In genomic region chr7:100180084-100180483, GRCh38 we compare ENCODE assay signal across 8 cellular contexts. TPM values are rescaled to one million over a fixed set of nuclear protein-coding genes. Genes with fewer than 3 reads are reported as not detected.
DNase-seq lines count a peak whose midpoint lies in the region; ATAC-seq and TF ChIP-seq lines count a peak whose summit lies in the region.
"Not testable (repeated sequence)": the region's sequence is repeated elsewhere in the genome, so short reads cannot be mapped to it uniquely, and the experiment has no call there.
"Had no signal": no experiment of that assay in that cellular context is flagged by ENCODE, and none has a peak within 500 bp of the region (broad histone marks: within the 10 kb centered on the region; RNA-seq: fewer than 3 reads in every experiment).

No MANE protein-coding gene starts in this region.

- not testable (repeated sequence) for H4K20me1 ChIP-seq in DND-41 (ENCODE audit: insufficient read depth, low read length); OCI-LY7 (ENCODE audit: insufficient read depth, low read length)

- H3K27me3 ChIP-seq in DND-41 (ENCODE audit: insufficient read depth, low read length, poor library complexity); naive thymus-derived CD4-positive, alpha-beta T cell (ENCODE audit: control insufficient read depth in 2 of 2, insufficient read depth in 2 of 2, low read length in 2 of 2): not testable (repeated sequence)

- not testable (repeated sequence) for H3K27me3 Mint-ChIP-seq in activated CD4-positive, alpha-beta T cell treated with anti-CD3 and anti-CD28 coated beads, Interleukin-2, amount 10 ng/mL, durations not matched to agents 24 days and 14 days; activated T-cell treated with anti-CD3 and anti-CD28 coated beads, Interleukin-2, amount 50 U/mL, for 72 hours (ENCODE audit: low read depth); activated naive CD8-positive, alpha-beta T cell; naive thymus-derived CD4-positive, alpha-beta T cell; stimulated activated naive CD8-positive, alpha-beta T cell treated with anti-CD3 and anti-CD28 coated beads, Interleukin-15, amount 100 ng/mL, for 72 hours

- not testable (repeated sequence) for ATAC-seq in DND-41 (ENCODE audit: insufficient read depth, low read depth); activated T-cell treated with anti-CD3 and anti-CD28 coated beads, Interleukin-2, amount 50 U/mL, for 72 hours (replicated peaks in 1 of 2); naive thymus-derived CD4-positive, alpha-beta T cell; stimulated activated naive CD8-positive, alpha-beta T cell treated with anti-CD3 and anti-CD28 coated beads, Interleukin-15, amount 100 ng/mL, for 72 hours

- peak overlapping the region; percentile 84 for H3K27ac Mint-ChIP-seq in activated CD4-positive, alpha-beta T cell treated with anti-CD3 and anti-CD28 coated beads, Interleukin-2, amount 10 ng/mL, durations not matched to agents 24 days and 14 days
- H3K27ac Mint-ChIP-seq in activated T-cell treated with anti-CD3 and anti-CD28 coated beads, Interleukin-2, amount 50 U/mL, for 72 hours: not testable (repeated sequence)
- H3K27ac Mint-ChIP-seq in activated naive CD8-positive, alpha-beta T cell: peak overlapping the region; percentile 58
- H3K27ac Mint-ChIP-seq in naive thymus-derived CD4-positive, alpha-beta T cell: peak overlapping the region in 7 of 9 donors; percentile 56 to 94 (median 88)
- peak overlapping the region in 1 of 2 donors; percentile 84 for H3K27ac Mint-ChIP-seq in stimulated activated naive CD8-positive, alpha-beta T cell treated with anti-CD3 and anti-CD28 coated beads, Interleukin-15, amount 100 ng/mL, for 72 hours

- H3K36me3 ChIP-seq in DND-41 (ENCODE audit: insufficient read depth, low read length); OCI-LY7 (ENCODE audit: insufficient read depth, low read length); naive thymus-derived CD4-positive, alpha-beta T cell (ENCODE audit: control insufficient read depth in 2 of 3, insufficient read depth in 3 of 3, low read length in 3 of 3): not testable (repeated sequence)

- peak overlapping the region; percentile 75 for H3K4me3 Mint-ChIP-seq in activated CD4-positive, alpha-beta T cell treated with anti-CD3 and anti-CD28 coated beads, Interleukin-2, amount 10 ng/mL, durations not matched to agents 24 days and 14 days
- H3K4me3 Mint-ChIP-seq in activated T-cell treated with anti-CD3 and anti-CD28 coated beads, Interleukin-2, amount 50 U/mL, for 72 hours: peak overlapping the region; percentile 81 to 91
- peak overlapping the region; percentile 52 for H3K4me3 Mint-ChIP-seq in activated naive CD8-positive, alpha-beta T cell
- H3K4me3 Mint-ChIP-seq in naive thymus-derived CD4-positive, alpha-beta T cell: peak overlapping the region in 6 of 10 donors; percentile 17 to 86 (median 57)
- H3K4me3 Mint-ChIP-seq in stimulated activated naive CD8-positive, alpha-beta T cell treated with anti-CD3 and anti-CD28 coated beads, Interleukin-15, amount 100 ng/mL, for 72 hours: peak overlapping the region; percentile 71 to 88

- H3K4me2 ChIP-seq in DND-41 (ENCODE audit: insufficient read depth, low read length): peak overlapping the region; percentile 35
- H3K4me2 ChIP-seq in OCI-LY7 (ENCODE audit: low read length): peak overlapping the region; percentile 53

- BruUV-seq in OCI-LY7 (replicated peaks; lab: Mats Ljungman, UMichigan): not testable (repeated sequence)

- H3K4me1 Mint-ChIP-seq in activated CD4-positive, alpha-beta T cell treated with anti-CD3 and anti-CD28 coated beads, Interleukin-2, amount 10 ng/mL, durations not matched to agents 24 days and 14 days: peaks cover 34% of the 10 kb centered on the region
- H3K4me1 Mint-ChIP-seq in activated T-cell treated with anti-CD3 and anti-CD28 coated beads, Interleukin-2, amount 50 U/mL, for 72 hours (ENCODE audit: low read depth): peaks cover 70% of the 10 kb centered on the region
- peaks cover 49% of the 10 kb centered on the region for H3K4me1 Mint-ChIP-seq in activated naive CD8-positive, alpha-beta T cell (ENCODE audit: low read depth)
- H3K4me1 Mint-ChIP-seq in naive thymus-derived CD4-positive, alpha-beta T cell: peaks cover 29 to 67% (median 55%) of the 10 kb centered on the region in 7 donors
- peaks cover 65% of the 10 kb centered on the region for H3K4me1 Mint-ChIP-seq in stimulated activated naive CD8-positive, alpha-beta T cell treated with anti-CD3 and anti-CD28 coated beads, Interleukin-15, amount 100 ng/mL, for 72 hours

- peak overlapping the region; percentile 58 for H3K27ac ChIP-seq in DND-41 (ENCODE audit: low read length)
- peak overlapping the region; percentile 79 for H3K27ac ChIP-seq in OCI-LY7 (ENCODE audit: low read depth, low read length, poor library complexity, severe bottlenecking)
- H3K27ac ChIP-seq in naive thymus-derived CD4-positive, alpha-beta T cell (ENCODE audit: low read depth, low read length): not testable (repeated sequence)

- not testable (repeated sequence) for DNase-seq in DND-41; OCI-LY7 (ENCODE audit: low spot score); activated CD4-positive, alpha-beta T cell treated with anti-CD3 and anti-CD28 coated beads, Interleukin-2, amount 10 ng/mL, durations not matched to agents 24 days and 14 days; activated T-cell treated with anti-CD3 and anti-CD28 coated beads, Interleukin-2, amount 50 U/mL, for 72 hours; naive thymus-derived CD4-positive, alpha-beta T cell; stimulated activated naive CD8-positive, alpha-beta T cell treated with anti-CD3 and anti-CD28 coated beads, Interleukin-15, amount 100 ng/mL, for 72 hours

- H3K9ac ChIP-seq in DND-41 (ENCODE audit: low read depth, low read length): peak overlapping the region; percentile 0; the same call in 1 of the 2 replicates

- H3K9me3 Mint-ChIP-seq in activated CD4-positive, alpha-beta T cell treated with anti-CD3 and anti-CD28 coated beads, Interleukin-2, amount 10 ng/mL, durations not matched to agents 24 days and 14 days; activated T-cell treated with anti-CD3 and anti-CD28 coated beads, Interleukin-2, amount 50 U/mL, for 72 hours; activated naive CD8-positive, alpha-beta T cell (ENCODE audit: low read depth); stimulated activated naive CD8-positive, alpha-beta T cell treated with anti-CD3 and anti-CD28 coated beads, Interleukin-15, amount 100 ng/mL, for 72 hours: not testable (repeated sequence)
- peaks cover 0 to 11% (median 2%) of the 10 kb centered on the region in 11 donors for H3K9me3 Mint-ChIP-seq in naive thymus-derived CD4-positive, alpha-beta T cell

- not testable (repeated sequence) for H3K79me2 ChIP-seq in DND-41 (ENCODE audit: insufficient read depth, low read length); OCI-LY7 (ENCODE audit: insufficient read depth, low read depth, low read length)

- H3K4me3 ChIP-seq in DND-41 (ENCODE audit: low read depth in 1 of 2, low read length in 2 of 2) (peak overlapping the region in 1 of 2 experiments; percentile 11; a peak in 1 of 4 replicates), OCI-LY7 (ENCODE audit: low read depth, low read length, poor library complexity, severe bottlenecking) (peak overlapping the region; percentile 27)
- H3K4me3 ChIP-seq in naive thymus-derived CD4-positive, alpha-beta T cell (ENCODE audit: low read length): not testable (repeated sequence)

- H2AFZ ChIP-seq in DND-41 (ENCODE audit: low read depth, low read length): peak overlapping the region; percentile 19
- H2AFZ ChIP-seq in OCI-LY7 (ENCODE audit: low read length): peak overlapping the region; percentile 24; the same call in 1 of the 2 replicates

- POLR2A ChIA-PET in OCI-LY7 (lab: Charles Lee): interaction anchor here (0.7 to 1.4 kb wide), 3 partner anchors 38 to 232 kb away, joined by 3 to 7 read pairs (median 6); no protein-coding TSS in a partner anchor
- POLR2A ChIA-PET in naive thymus-derived CD4-positive, alpha-beta T cell (lab: Charles Lee): interaction anchor here (0.6 to 20.9 kb wide), 5 partner anchors 9 to 199 kb away, joined by 4 to 383 read pairs (median 32); partner anchors contain the start of genes GAL3ST4, LAMTOR4 and TRAPPC14

- H3K4me1 ChIP-seq in DND-41 (ENCODE audit: insufficient read depth, low read length) (peaks cover 50% of the 10 kb centered on the region), OCI-LY7 (ENCODE audit: insufficient read depth, low read length, poor library complexity, severe bottlenecking) (peaks cover 78% of the 10 kb centered on the region)
- H3K4me1 ChIP-seq in naive thymus-derived CD4-positive, alpha-beta T cell (ENCODE audit: control insufficient read depth in 2 of 2, insufficient read depth in 2 of 2, low read length in 2 of 2): peaks cover 7 to 31% of the 10 kb centered on the region in 2 donors

- H3K9me3 ChIP-seq in DND-41 (ENCODE audit: insufficient read depth, low read length, severe bottlenecking); OCI-LY7 (ENCODE audit: low read length); naive thymus-derived CD4-positive, alpha-beta T cell (ENCODE audit: control insufficient read depth in 2 of 3, low read length in 3 of 3): not testable (repeated sequence)

- not testable (repeated sequence) for H3K9me2 ChIP-seq in OCI-LY7 (ENCODE audit: insufficient read depth, low read length)

- H3K36me3 Mint-ChIP-seq in activated CD4-positive, alpha-beta T cell treated with anti-CD3 and anti-CD28 coated beads, Interleukin-2, amount 10 ng/mL, durations not matched to agents 24 days and 14 days (ENCODE audit: low read depth); activated naive CD8-positive, alpha-beta T cell; naive thymus-derived CD4-positive, alpha-beta T cell: not testable (repeated sequence)
- H3K36me3 Mint-ChIP-seq in activated T-cell treated with anti-CD3 and anti-CD28 coated beads, Interleukin-2, amount 50 U/mL, for 72 hours (ENCODE audit: insufficient read depth in 2 of 2): peaks cover 6 to 18% of the 10 kb centered on the region in 2 donors

- not testable (repeated sequence) for TF ChIP-seq CTCF in DND-41 (IDR thresholded peaks at IDR 0.05; ENCODE audit: borderline replicate concordance, extremely low read depth, low read length, poor library complexity, severe bottlenecking); OCI-LY7 (conservative IDR thresholded peaks at IDR 0.05; ENCODE audit: low read length)

- intact Hi-C loops in OCI-LY7 (cut with micrococcal nuclease; ENCODE audit: unreplicated experiment): not testable (repeated sequence)
- intact Hi-C loops in activated CD4-positive, alpha-beta T cell treated with anti-CD3 and anti-CD28 coated beads, Interleukin-2, amount 10 ng/mL, durations not matched to agents 24 days and 14 days (cut with micrococcal nuclease): loop anchor here (2.0 kb wide), 1 partner anchor 29 kb away; no protein-coding TSS in a partner anchor
- intact Hi-C loops in naive thymus-derived CD4-positive, alpha-beta T cell (cut with micrococcal nuclease): loop anchor here in 1 of 2 donors (1.0 kb wide), 1 partner anchor 9 kb away; no protein-coding TSS in a partner anchor

- CTCF ChIA-PET in OCI-LY7 (lab: Charles Lee; ENCODE audit: unreplicated experiment): interaction anchor here (0.6 to 1.0 kb wide), 2 partner anchors 10 to 35 kb away, joined by 3 to 8 read pairs; no protein-coding TSS in a partner anchor
- CTCF ChIA-PET in naive thymus-derived CD4-positive, alpha-beta T cell (lab: Charles Lee): interaction anchor here (0.6 to 2.2 kb wide), 6 partner anchors 9 to 47 kb away, joined by 3 to 10 read pairs (median 4); no protein-coding TSS in a partner anchor

RNA-seq across cellular contexts. Expression of gene STAG3, which starts 2.4 kb away (rescaled TPM):
- 56.1 and 82.8 TPM in 2 replicates for total RNA-seq in OCI-LY7 (2014; rRNA removed; shearing (Covaris generic))
- total RNA-seq in OCI-LY7 (2022): 70.2 and 79.2 TPM in 2 replicates
- 23.7 TPM in 2 replicates for total RNA-seq in activated CD4-positive, alpha-beta T cell treated with anti-CD3 and anti-CD28 coated beads, Interleukin-2, amount 10 ng/mL, durations not matched to agents 24 days and 14 days
- 100 to 1,000 TPM; 103 to 121 TPM for total RNA-seq in activated T-cell treated with anti-CD3 and anti-CD28 coated beads, Interleukin-2, amount 50 U/mL, for 72 hours
- total RNA-seq in naive thymus-derived CD4-positive, alpha-beta T cell: 10 to 100 TPM in 1 of 5 experiments, 1 to 10 TPM in 4; 5.5 to 24.6 (median 9.5) TPM
- 1 to 10 TPM; 2.4 to 6.5 TPM for polyA plus RNA-seq in naive thymus-derived CD4-positive, alpha-beta T cell

RNA-seq across cellular contexts. Expression of gene GPC2, which starts 2.9 kb away (rescaled TPM):
- total RNA-seq in OCI-LY7 (2014; rRNA removed; shearing (Covaris generic)): 20.2 and 33.2 TPM in 2 replicates
- 23.2 and 31.7 TPM in 2 replicates for total RNA-seq in OCI-LY7 (2022)
- total RNA-seq in activated CD4-positive, alpha-beta T cell treated with anti-CD3 and anti-CD28 coated beads, Interleukin-2, amount 10 ng/mL, durations not matched to agents 24 days and 14 days: 6.3 and 7.9 TPM in 2 replicates
- total RNA-seq in activated T-cell treated with anti-CD3 and anti-CD28 coated beads, Interleukin-2, amount 50 U/mL, for 72 hours: 10 to 100 TPM in 1 of 2 donors, 1 to 10 TPM in 1; 9.7 to 14.2 TPM
- 10 to 100 TPM in 4 of 5 experiments, 1 to 10 TPM in 1; 8.1 to 30.6 (median 18.2) TPM for total RNA-seq in naive thymus-derived CD4-positive, alpha-beta T cell
- under 1 TPM; 0.64 to 0.87 TPM for polyA plus RNA-seq in naive thymus-derived CD4-positive, alpha-beta T cell
- polyA plus RNA-seq: CD8-positive, alpha-beta memory T cell had no signal

RNA-seq across cellular contexts. Expression of gene GAL3ST4, which starts 11.7 kb away (rescaled TPM):
- 3.9 and 4.6 TPM in 2 replicates for total RNA-seq in OCI-LY7 (2014; rRNA removed; shearing (Covaris generic))
- 5.2 and 6.1 TPM in 2 replicates for total RNA-seq in OCI-LY7 (2022)
- 2.1 TPM in 2 replicates for total RNA-seq in activated CD4-positive, alpha-beta T cell treated with anti-CD3 and anti-CD28 coated beads, Interleukin-2, amount 10 ng/mL, durations not matched to agents 24 days and 14 days
- total RNA-seq in activated T-cell treated with anti-CD3 and anti-CD28 coated beads, Interleukin-2, amount 50 U/mL, for 72 hours: 10 to 100 TPM in 1 of 2 donors, 1 to 10 TPM in 1; 6.9 to 11.7 TPM
- 10 to 100 TPM in 4 of 5 experiments, 1 to 10 TPM in 1; 4.7 to 26.8 (median 16.7) TPM for total RNA-seq in naive thymus-derived CD4-positive, alpha-beta T cell
- 10 to 100 TPM in 1 of 2 donors, 1 to 10 TPM in 1; 7.4 to 10.8 TPM for polyA plus RNA-seq in naive thymus-derived CD4-positive, alpha-beta T cell

RNA-seq across cellular contexts. Expression of gene TRAPPC14, which starts 21.6 kb away (rescaled TPM):
- 30.6 and 38.8 TPM in 2 replicates for total RNA-seq in OCI-LY7 (2014; rRNA removed; shearing (Covaris generic))
- total RNA-seq in OCI-LY7 (2022): 41.6 and 49.9 TPM in 2 replicates
- total RNA-seq in activated CD4-positive, alpha-beta T cell treated with anti-CD3 and anti-CD28 coated beads, Interleukin-2, amount 10 ng/mL, durations not matched to agents 24 days and 14 days: 31.7 and 39.2 TPM in 2 replicates
- total RNA-seq in activated T-cell treated with anti-CD3 and anti-CD28 coated beads, Interleukin-2, amount 50 U/mL, for 72 hours: 10 to 100 TPM; 22.1 to 28.8 TPM
- 100 to 1,000 TPM in 1 of 5 experiments, 10 to 100 TPM in 4; 51.8 to 102 (median 70.2) TPM for total RNA-seq in naive thymus-derived CD4-positive, alpha-beta T cell
- 1 to 10 TPM; 3.2 to 5.9 TPM for polyA plus RNA-seq in naive thymus-derived CD4-positive, alpha-beta T cell

RNA-seq across cellular contexts. Expression of gene LAMTOR4, which starts 31.4 kb away (rescaled TPM):
- total RNA-seq in OCI-LY7 (2014; rRNA removed; shearing (Covaris generic)): 243 and 263 TPM in 2 replicates
- total RNA-seq in OCI-LY7 (2022): 207 and 237 TPM in 2 replicates
- total RNA-seq in activated CD4-positive, alpha-beta T cell treated with anti-CD3 and anti-CD28 coated beads, Interleukin-2, amount 10 ng/mL, durations not matched to agents 24 days and 14 days: 123 and 126 TPM in 2 replicates
- total RNA-seq in activated T-cell treated with anti-CD3 and anti-CD28 coated beads, Interleukin-2, amount 50 U/mL, for 72 hours: 100 to 1,000 TPM; 130 to 134 TPM
- total RNA-seq in naive thymus-derived CD4-positive, alpha-beta T cell: 100 to 1,000 TPM; 132 to 200 (median 173) TPM
- 100 to 1,000 TPM; 550 to 555 TPM for polyA plus RNA-seq in naive thymus-derived CD4-positive, alpha-beta T cell
